ENCODE assay signal across 27 cellular contexts in genomic region chr6:36076178-36077088, GRCh38. TPM values are rescaled to one million over a fixed set of nuclear protein-coding genes. Genes with fewer than 3 reads are reported as not detected.
DNase-seq lines count a peak whose midpoint lies in the region; ATAC-seq, FAIRE-seq and TF ChIP-seq lines count a peak whose summit lies in the region.
"Had no signal": no experiment of that assay in that cellular context is flagged by ENCODE, and none has a peak within 500 bp of the region (broad histone marks: within the 10 kb centered on the region; RNA-seq: fewer than 3 reads in every experiment).

No MANE protein-coding gene starts in this region.

- DNase-seq in activated CD4-positive, alpha-beta memory T cell treated with anti-CD3 and anti-CD28 coated beads for 36 hours: no peak
- no peak for DNase-seq in activated CD4-positive, alpha-beta memory T cell treated with anti-CD3 and anti-CD28 coated beads, Interleukin-2, amount 10 ng/mL, durations not matched to agents 7 days and 5 days
- no peak for DNase-seq in GF-D8 (lab: John Stamatoyannopoulos, UW)
- no peak for DNase-seq in urothelium cell line (ENCODE audit: low spot score)
- DNase-seq in RCC 7860 (ENCODE audit: low spot score): no peak
- DNase-seq: activated CD4-positive, alpha-beta T cell treated with anti-CD3 and anti-CD28 coated beads for 4 hours; activated CD8-positive, alpha-beta memory T cell treated with anti-CD3 and anti-CD28 coated beads, Interleukin-2, amount 10 ng/mL, durations not matched to agents 7 days and 5 days; aorta; DMS153; GM23248; left ventricle myocardium inferior; NCI-H146; NCI-H446; pancreas; spleen had no signal

- POLR2A ChIA-PET in activated CD4-positive, alpha-beta memory T cell treated with anti-CD3 and anti-CD28 coated beads for 36 hours (lab: Charles Lee): interaction anchor here (2.3 kb wide), 1 partner anchor 48 kb away, joined by 7 read pairs; no protein-coding TSS in a partner anchor
- POLR2A ChIA-PET in activated CD4-positive, alpha-beta memory T cell treated with anti-CD3 and anti-CD28 coated beads, Interleukin-2, amount 10 ng/mL, durations not matched to agents 7 days and 5 days (lab: Charles Lee): no interaction called here

- peak; percentile 42 for ATAC-seq in activated T-helper 17 cell treated with anti-CD3 and anti-CD28 coated beads, Interleukin-2, amount 50 U/mL, for 72 hours (replicated peaks)
- no peak for ATAC-seq in stimulated activated memory B cell treated with anti-CD40 and anti-IgM and Interleukin-4, amounts not matched to agents 10 μg/mL and 1 μg/mL and 100 μg/mL, for 72 hours
- ATAC-seq: activated CD8-positive, alpha-beta memory T cell treated with anti-CD3 and anti-CD28 coated beads, Interleukin-2, amount 10 ng/mL, durations not matched to agents 7 days and 5 days had no signal

- H3K4me3 Mint-ChIP-seq in activated CD4-positive, alpha-beta memory T cell treated with anti-CD3 and anti-CD28 coated beads for 36 hours: no peak overlapping the region
- no peak overlapping the region for H3K4me3 Mint-ChIP-seq in activated CD4-positive, alpha-beta memory T cell treated with anti-CD3 and anti-CD28 coated beads, Interleukin-2, amount 10 ng/mL, durations not matched to agents 7 days and 5 days
- H3K4me3 Mint-ChIP-seq in activated T-helper 17 cell treated with anti-CD3 and anti-CD28 coated beads, Interleukin-2, amount 50 U/mL, for 72 hours: no peak overlapping the region
- no peak overlapping the region for H3K4me3 Mint-ChIP-seq in stimulated activated memory B cell treated with anti-CD40 and anti-IgM and Interleukin-4, amounts not matched to agents 10 μg/mL and 1 μg/mL and 100 μg/mL, for 72 hours
- H3K4me3 Mint-ChIP-seq: activated CD8-positive, alpha-beta memory T cell treated with anti-CD3 and anti-CD28 coated beads, Interleukin-2, amount 10 ng/mL, durations not matched to agents 7 days and 5 days; B cell; endodermal cell; naive thymus-derived CD8-positive, alpha-beta T cell had no signal

- no peaks in the 10 kb centered on the region for H3K27me3 ChIP-seq in liver (ENCODE audit: control insufficient read depth in 4 of 4, insufficient read depth in 4 of 4, low read length in 3 of 4)
- H3K27me3 ChIP-seq: cardiac muscle cell, pancreas, spleen had no signal

- peaks cover 29% of the 10 kb centered on the region for H3K36me3 Mint-ChIP-seq in activated CD4-positive, alpha-beta memory T cell treated with anti-CD3 and anti-CD28 coated beads for 36 hours
- peaks cover 65% of the 10 kb centered on the region for H3K36me3 Mint-ChIP-seq in activated CD4-positive, alpha-beta memory T cell treated with anti-CD3 and anti-CD28 coated beads, Interleukin-2, amount 10 ng/mL, durations not matched to agents 7 days and 5 days (ENCODE audit: low read depth)
- peaks cover 87% of the 10 kb centered on the region for H3K36me3 Mint-ChIP-seq in activated T-helper 17 cell treated with anti-CD3 and anti-CD28 coated beads, Interleukin-2, amount 50 U/mL, for 72 hours (ENCODE audit: low read depth)
- peaks cover 71% of the 10 kb centered on the region for H3K36me3 Mint-ChIP-seq in stimulated activated memory B cell treated with anti-CD40 and anti-IgM and Interleukin-4, amounts not matched to agents 10 μg/mL and 1 μg/mL and 100 μg/mL, for 72 hours

- no peak overlapping the region for H3K4me3 ChIP-seq in liver (ENCODE audit: low read depth in 1 of 3, low read length in 3 of 3)
- H3K4me3 ChIP-seq: cardiac muscle cell, coronary artery, GM23248, left ventricle myocardium inferior, pancreas, spleen, thoracic aorta had no signal

- CTCF ChIA-PET in activated CD4-positive, alpha-beta memory T cell treated with anti-CD3 and anti-CD28 coated beads for 36 hours (lab: Charles Lee): interaction anchor here (0.6 to 4.2 kb wide), 6 partner anchors 10 to 103 kb away, joined by 3 to 28 read pairs (median 3); partner anchors contain the start of gene MAPK14
- CTCF ChIA-PET in activated CD4-positive, alpha-beta memory T cell treated with anti-CD3 and anti-CD28 coated beads, Interleukin-2, amount 10 ng/mL, durations not matched to agents 7 days and 5 days (lab: Charles Lee): interaction anchor here (0.5 to 1.1 kb wide), 2 partner anchors 43 to 47 kb away, joined by 3 read pairs; no protein-coding TSS in a partner anchor

- H3K4me1 Mint-ChIP-seq in activated CD4-positive, alpha-beta memory T cell treated with anti-CD3 and anti-CD28 coated beads for 36 hours (ENCODE audit: low read depth): peaks cover 27% of the 10 kb centered on the region
- H3K4me1 Mint-ChIP-seq in activated CD4-positive, alpha-beta memory T cell treated with anti-CD3 and anti-CD28 coated beads, Interleukin-2, amount 10 ng/mL, durations not matched to agents 7 days and 5 days: peaks cover 5% of the 10 kb centered on the region
- H3K4me1 Mint-ChIP-seq in activated T-helper 17 cell treated with anti-CD3 and anti-CD28 coated beads, Interleukin-2, amount 50 U/mL, for 72 hours: peaks cover 15% of the 10 kb centered on the region
- H3K4me1 Mint-ChIP-seq in stimulated activated memory B cell treated with anti-CD40 and anti-IgM and Interleukin-4, amounts not matched to agents 10 μg/mL and 1 μg/mL and 100 μg/mL, for 72 hours: peaks cover 17% of the 10 kb centered on the region
- H3K4me1 Mint-ChIP-seq: activated CD8-positive, alpha-beta memory T cell treated with anti-CD3 and anti-CD28 coated beads, Interleukin-2, amount 10 ng/mL, durations not matched to agents 7 days and 5 days had no signal

- no peak for TF ChIP-seq RAD21 in liver (IDR thresholded peaks at IDR 0.05)

- peaks cover 0 to 30% (median 22%) of the 10 kb centered on the region in 4 donors for H3K36me3 ChIP-seq in liver (ENCODE audit: control insufficient read depth in 4 of 4, insufficient read depth in 3 of 4, low read depth in 1 of 4, low read length in 3 of 4)

- WGBS in liver: 90% methylated on average over 3 of the region's 3 CpGs

- peaks cover 5 to 13% (median 7%) of the 10 kb centered on the region in 4 donors for H3K4me1 ChIP-seq in liver (ENCODE audit: control insufficient read depth in 4 of 4, insufficient read depth in 4 of 4, low read length in 3 of 4)
- H3K4me1 ChIP-seq: left ventricle myocardium inferior, pancreas had no signal

- FAIRE-seq in urothelium cell line (lab: Jason Lieb, UNC): no peak
- no peak for FAIRE-seq in RCC 7860 (lab: Jason Lieb, UNC)
- FAIRE-seq: A204.1, pancreas had no signal

- H3K27ac Mint-ChIP-seq in activated CD4-positive, alpha-beta memory T cell treated with anti-CD3 and anti-CD28 coated beads for 36 hours: peak overlapping the region; percentile 39
- no peak overlapping the region for H3K27ac Mint-ChIP-seq in activated CD4-positive, alpha-beta memory T cell treated with anti-CD3 and anti-CD28 coated beads, Interleukin-2, amount 10 ng/mL, durations not matched to agents 7 days and 5 days
- peak overlapping the region; percentile 40 for H3K27ac Mint-ChIP-seq in activated T-helper 17 cell treated with anti-CD3 and anti-CD28 coated beads, Interleukin-2, amount 50 U/mL, for 72 hours
- H3K27ac Mint-ChIP-seq in stimulated activated memory B cell treated with anti-CD40 and anti-IgM and Interleukin-4, amounts not matched to agents 10 μg/mL and 1 μg/mL and 100 μg/mL, for 72 hours: peak overlapping the region; percentile 22
- H3K27ac Mint-ChIP-seq: activated CD8-positive, alpha-beta memory T cell treated with anti-CD3 and anti-CD28 coated beads, Interleukin-2, amount 10 ng/mL, durations not matched to agents 7 days and 5 days; endodermal cell had no signal

- no peaks in the 10 kb centered on the region for H3K9me3 ChIP-seq in liver (ENCODE audit: control insufficient read depth in 4 of 4, low read length in 3 of 4)
- H3K9me3 ChIP-seq: pancreas, thoracic aorta had no signal

- no peaks in the 10 kb centered on the region for H3K9me3 Mint-ChIP-seq in activated CD4-positive, alpha-beta memory T cell treated with anti-CD3 and anti-CD28 coated beads for 36 hours
- peaks cover 2% of the 10 kb centered on the region for H3K9me3 Mint-ChIP-seq in activated CD4-positive, alpha-beta memory T cell treated with anti-CD3 and anti-CD28 coated beads, Interleukin-2, amount 10 ng/mL, durations not matched to agents 7 days and 5 days
- H3K9me3 Mint-ChIP-seq in activated T-helper 17 cell treated with anti-CD3 and anti-CD28 coated beads, Interleukin-2, amount 50 U/mL, for 72 hours: no peaks in the 10 kb centered on the region
- H3K9me3 Mint-ChIP-seq in stimulated activated memory B cell treated with anti-CD40 and anti-IgM and Interleukin-4, amounts not matched to agents 10 μg/mL and 1 μg/mL and 100 μg/mL, for 72 hours: peaks cover 3% of the 10 kb centered on the region
- H3K9me3 Mint-ChIP-seq: activated naive CD4-positive, alpha-beta T cell treated with anti-CD3 and anti-CD28 coated beads, Interleukin-2, amount 50 U/mL, for 72 hours; naive thymus-derived CD8-positive, alpha-beta T cell had no signal

- intact Hi-C loops in activated CD4-positive, alpha-beta memory T cell treated with anti-CD3 and anti-CD28 coated beads for 36 hours (cut with micrococcal nuclease): loop anchor here (5.0 kb wide), 1 partner anchor 49 kb away; the partner anchor contains the start of gene MAPK14

- no peak for TF ChIP-seq CTCF in liver (IDR thresholded peaks at IDR 0.05; ENCODE audit: low read depth, low read length, missing input control)

- H3K27me3 Mint-ChIP-seq in activated CD4-positive, alpha-beta memory T cell treated with anti-CD3 and anti-CD28 coated beads for 36 hours: no peaks in the 10 kb centered on the region
- H3K27me3 Mint-ChIP-seq in activated CD4-positive, alpha-beta memory T cell treated with anti-CD3 and anti-CD28 coated beads, Interleukin-2, amount 10 ng/mL, durations not matched to agents 7 days and 5 days: no peaks in the 10 kb centered on the region
- H3K27me3 Mint-ChIP-seq in activated T-helper 17 cell treated with anti-CD3 and anti-CD28 coated beads, Interleukin-2, amount 50 U/mL, for 72 hours: no peaks in the 10 kb centered on the region
- no peaks in the 10 kb centered on the region for H3K27me3 Mint-ChIP-seq in stimulated activated memory B cell treated with anti-CD40 and anti-IgM and Interleukin-4, amounts not matched to agents 10 μg/mL and 1 μg/mL and 100 μg/mL, for 72 hours
- H3K27me3 Mint-ChIP-seq: activated CD8-positive, alpha-beta memory T cell treated with anti-CD3 and anti-CD28 coated beads, Interleukin-2, amount 10 ng/mL, durations not matched to agents 7 days and 5 days; B cell; naive thymus-derived CD8-positive, alpha-beta T cell had no signal

- peak overlapping the region in 1 of 2 donors; percentile 8 for H3K9ac ChIP-seq in liver (ENCODE audit: low read depth in 1 of 2, low read length in 2 of 2)
- H3K9ac ChIP-seq: GM23248 had no signal

- peak overlapping the region; percentile 60 to 81 for H3K27ac ChIP-seq in liver (ENCODE audit: low read depth in 1 of 2, low read length in 2 of 2)
- H3K27ac ChIP-seq: cardiac muscle cell, coronary artery, GM23248, left ventricle myocardium inferior, pancreas, thoracic aorta had no signal

RNA-seq across cellular contexts. Expression of gene MAPK14, which starts 48.8 kb away (rescaled TPM):
- 10 to 100 TPM; 39.3 to 44.0 TPM for total RNA-seq in activated CD4-positive, alpha-beta memory T cell treated with anti-CD3 and anti-CD28 coated beads for 36 hours
- 10 to 100 TPM; 71.4 to 72.2 TPM for total RNA-seq in activated CD4-positive, alpha-beta memory T cell treated with anti-CD3 and anti-CD28 coated beads, Interleukin-2, amount 10 ng/mL, durations not matched to agents 7 days and 5 days
- 10 to 100 TPM; 36.5 to 51.3 TPM for total RNA-seq in activated T-helper 17 cell treated with anti-CD3 and anti-CD28 coated beads, Interleukin-2, amount 50 U/mL, for 72 hours
- total RNA-seq in liver: 10 to 100 TPM; 51.0 to 82.7 TPM
- 10 to 100 TPM; 16.9 to 20.9 TPM for polyA plus RNA-seq in liver

RNA-seq across cellular contexts. Expression of gene SLC26A8, which starts 52.0 kb away (rescaled TPM):
- total RNA-seq in activated CD4-positive, alpha-beta memory T cell treated with anti-CD3 and anti-CD28 coated beads for 36 hours: not detected
- total RNA-seq in activated CD4-positive, alpha-beta memory T cell treated with anti-CD3 and anti-CD28 coated beads, Interleukin-2, amount 10 ng/mL, durations not matched to agents 7 days and 5 days: not detected
- total RNA-seq in activated T-helper 17 cell treated with anti-CD3 and anti-CD28 coated beads, Interleukin-2, amount 50 U/mL, for 72 hours: not detected
- total RNA-seq in liver: under 1 TPM; 0.09 to 0.33 TPM
- under 1 TPM; 0.03 to 0.26 TPM for polyA plus RNA-seq in liver
- total RNA-seq: activated CD8-positive, alpha-beta memory T cell treated with anti-CD3 and anti-CD28 coated beads, Interleukin-2, amount 10 ng/mL, durations not matched to agents 7 days and 5 days; B cell; cardiac muscle cell; endodermal cell; GM23248; left ventricle myocardium inferior; LHCN-M2; naive thymus-derived CD8-positive, alpha-beta T cell had no signal
- polyA plus RNA-seq: aorta; GM23248; naive thymus-derived CD8-positive, alpha-beta T cell had no signal

RNA-seq across cellular contexts. Expression of gene MAPK13, which starts 53.9 kb away (rescaled TPM):
- total RNA-seq in activated CD4-positive, alpha-beta memory T cell treated with anti-CD3 and anti-CD28 coated beads for 36 hours: 10 to 100 TPM; 61.0 to 65.0 TPM
- total RNA-seq in activated CD4-positive, alpha-beta memory T cell treated with anti-CD3 and anti-CD28 coated beads, Interleukin-2, amount 10 ng/mL, durations not matched to agents 7 days and 5 days: 10 to 100 TPM; 53.7 to 56.2 TPM
- total RNA-seq in activated T-helper 17 cell treated with anti-CD3 and anti-CD28 coated beads, Interleukin-2, amount 50 U/mL, for 72 hours: 10 to 100 TPM; 53.6 to 58.7 TPM
- 10 to 100 TPM in 1 of 2 donors, 1 to 10 TPM in 1; 2.7 to 17.2 TPM for total RNA-seq in liver
- polyA plus RNA-seq in liver: 1 to 10 TPM; 1.9 to 3.2 TPM
